Comparison of ENCODE assay signal across 8 cellular contexts in genomic region chr2:231900486-231900942, GRCh38. TPM values are rescaled to one million over a fixed set of nuclear protein-coding genes. Genes with fewer than 3 reads are reported as not detected.
DNase-seq lines count a peak whose midpoint lies in the region; ATAC-seq and TF ChIP-seq lines count a peak whose summit lies in the region.

No MANE protein-coding gene starts in this region.

- DNase-seq in BJ (ENCODE audit: low read depth) (no peak), SK-MEL-5 (ENCODE audit: low read depth, low spot score) (peak; percentile 81), left ventricle myocardium inferior (peak; percentile 76), renal cortical epithelial cell (ENCODE audit: low read depth) (peak; percentile 40), NCI-H2171 treated with DMSO at 0.1 percent for 48 hours (lab: John Stamatoyannopoulos, UW) (no peak)
- DNase-seq in activated naive CD4-positive, alpha-beta T cell treated with anti-CD3 and anti-CD28 coated beads, Interleukin-2, amount 50 U/mL, for 72 hours (ENCODE audit: low spot score in 2 of 2) = peak; percentile 68 to 81

- H3K4me3 ChIP-seq in BJ (ENCODE audit: low read depth, low read length) (no peak overlapping the region), HEK293 (ENCODE audit: low read depth, low read length) (no peak overlapping the region), left ventricle myocardium inferior (no peak overlapping the region)

- H3K36me3 ChIP-seq in BJ (ENCODE audit: control insufficient read depth, insufficient read depth, low read length) (no peaks in the 10 kb centered on the region), HEK293 (ENCODE audit: control insufficient read depth in 2 of 2, insufficient read depth in 1 of 2, low read length in 2 of 2) (no peaks in the 10 kb centered on the region), left ventricle myocardium inferior (no peaks in the 10 kb centered on the region)

- TF ChIP-seq CTCF in BJ (IDR thresholded peaks at IDR 0.05; ENCODE audit: insufficient read depth, low read depth, low read length) (peak; percentile 95), HEK293 (tag by site-specific recombination; IDR thresholded peaks at IDR 0.05) (peak; percentile 54; the same call in 1 of the 2 replicates), left ventricle myocardium inferior (IDR thresholded peaks at IDR 0.05; ENCODE audit: borderline replicate concordance) (peak; percentile 81)

- no peaks in the 10 kb centered on the region for H3K9me3 ChIP-seq in HEK293 (ENCODE audit: control insufficient read depth, insufficient read depth, low read depth, low read length)
- no peaks in the 10 kb centered on the region for H3K9me3 ChIP-seq in left ventricle myocardium inferior (replicated peaks)

- CTCF ChIA-PET in BJ (lab: Yijun Ruan, JAX) (interaction anchor here (0.6 to 3.5 kb wide), 39 partner anchors 8 to 623 kb away, joined by 3 to 21 read pairs (median 5); partner anchors contain the start of gene PDE6D), HEK293 (lab: Yijun Ruan, JAX) (interaction anchor here (0.6 to 6.2 kb wide), 64 partner anchors 9 to 797 kb away, joined by 3 to 67 read pairs (median 4); no protein-coding TSS in a partner anchor)

- H3K36me3 Mint-ChIP-seq in activated naive CD4-positive, alpha-beta T cell treated with anti-CD3 and anti-CD28 coated beads, Interleukin-2, amount 50 U/mL, for 72 hours = no peaks in the 10 kb centered on the region

- in situ Hi-C loops in SK-MEL-5 (cut with HindIII; ENCODE audit: low pct_unique_long_range_greater_than_20kb, low sequenced_read_pairs) = no loop called here

- ATAC-seq in activated naive CD4-positive, alpha-beta T cell treated with anti-CD3 and anti-CD28 coated beads, Interleukin-2, amount 50 U/mL, for 72 hours = peak; percentile 73 to 84
- ATAC-seq in HG03108 (IDR thresholded peaks at IDR 0.05; ENCODE audit: unreplicated experiment) = no peak

- intact Hi-C loops in left ventricle myocardium inferior (cut with micrococcal nuclease) = loop anchor here (10.0 kb wide), 1 partner anchor 534 kb away; no protein-coding TSS in a partner anchor

- no peak overlapping the region for H3K27ac ChIP-seq in HEK293 (ENCODE audit: extremely low read depth, low read depth, low read length)
- H3K27ac ChIP-seq in left ventricle myocardium inferior (replicated peaks) = no peak overlapping the region

- no peaks in the 10 kb centered on the region for H3K9me3 Mint-ChIP-seq in activated naive CD4-positive, alpha-beta T cell treated with anti-CD3 and anti-CD28 coated beads, Interleukin-2, amount 50 U/mL, for 72 hours

- no peak overlapping the region for H3K27ac Mint-ChIP-seq in activated naive CD4-positive, alpha-beta T cell treated with anti-CD3 and anti-CD28 coated beads, Interleukin-2, amount 50 U/mL, for 72 hours

- peaks cover 5% of the 10 kb centered on the region for H3K27me3 ChIP-seq in BJ (ENCODE audit: control insufficient read depth, insufficient read depth, low read length)
- peaks cover 27% of the 10 kb centered on the region for H3K27me3 ChIP-seq in left ventricle myocardium inferior (ENCODE audit: low read depth)

- POLR2A ChIA-PET in BJ (lab: Charles Lee) (no interaction called here), HEK293 (lab: Yijun Ruan, JAX) (interaction anchor here (0.9 kb wide), 1 partner anchor 11 kb away, joined by 3 read pairs; no protein-coding TSS in a partner anchor)

- H3K4me1 ChIP-seq in HEK293 (ENCODE audit: control insufficient read depth, insufficient read depth, low read length) = no peaks in the 10 kb centered on the region
- no peaks in the 10 kb centered on the region for H3K4me1 ChIP-seq in left ventricle myocardium inferior

TF ChIP-seq in HEK293, 187 proteins besides CTCF, POLR2A, EP300 and RAD21:
- TF ChIP-seq ZBTB48 (tag by site-specific recombination; IDR thresholded peaks at IDR 0.05) (peak; percentile 53), BCL11B (tag by site-specific recombination; IDR thresholded peaks at IDR 0.05; ENCODE audit: low read depth) (peak; percentile 21; the same call in 1 of the 2 replicates), ZNF600 (tag by site-specific recombination; IDR thresholded peaks at IDR 0.05) (no peak), SP7 (tag by site-specific recombination; IDR thresholded peaks at IDR 0.05) (0 out of 2 replicates have a peak, but pooled peaks have one; percentile 35), ZNF654 (tag by site-specific recombination; IDR thresholded peaks at IDR 0.05; ENCODE audit: low read depth) (peak; percentile 22; the same call in 1 of the 2 replicates), ZNF341 (tag by site-specific recombination; IDR thresholded peaks at IDR 0.05; ENCODE audit: low read depth) (no peak), OSR2 (tag by site-specific recombination; IDR thresholded peaks at IDR 0.05) (0 out of 2 replicates have a peak, but pooled peaks have one; percentile 23), ZNF843 (tag by site-specific recombination; IDR thresholded peaks at IDR 0.05) (no peak), ZNF266 (tag by site-specific recombination; IDR thresholded peaks at IDR 0.05; ENCODE audit: low read depth) (no peak), MEIS1 (CRISPR knock-in tag; IDR thresholded peaks at IDR 0.05; ENCODE audit: borderline replicate concordance) (no peak), ZBTB17 (tag by site-specific recombination; IDR thresholded peaks at IDR 0.05) (no peak), PATZ1 (tag by site-specific recombination; IDR thresholded peaks at IDR 0.05) (no peak), ZNF2 (tag by site-specific recombination; IDR thresholded peaks at IDR 0.05) (peak; percentile 51), ZNF157 (tag by site-specific recombination; IDR thresholded peaks at IDR 0.05) (no peak), ZNF521 (tag by site-specific recombination; IDR thresholded peaks at IDR 0.05) (no peak), ZSCAN30 (tag by site-specific recombination; IDR thresholded peaks at IDR 0.05) (peak; percentile 66; the same call in 1 of the 2 replicates)

RNA-seq across cellular contexts. Expression of gene NPPC, which starts 25.7 kb away (rescaled TPM):
- polyA plus RNA-seq in BJ (2011; rRNA removed) = not detected in 2 replicates
- polyA minus RNA-seq in BJ (2011; rRNA and poly(A)+ RNA removed) = not detected in 2 replicates
- total RNA-seq in SK-MEL-5 (2014; rRNA removed; shearing (Covaris generic)) = 2.1 and 2.4 TPM in 2 replicates
- polyA plus RNA-seq in SK-MEL-5 (2015; cell fraction: cytosol; rRNA removed) = 19.2 and 22.0 TPM in 2 replicates
- polyA plus RNA-seq in SK-MEL-5 (2015; cell fraction: nucleus; rRNA removed) = 8.1 and 9.8 TPM in 2 replicates
- total RNA-seq in activated naive CD4-positive, alpha-beta T cell treated with anti-CD3 and anti-CD28 coated beads, Interleukin-2, amount 50 U/mL, for 72 hours = under 1 TPM in 1 of 2 donors, not detected in 1; 0.41 TPM
- total RNA-seq in left ventricle myocardium inferior = 3.0 TPM
- total RNA-seq in renal cortical epithelial cell = 0.40 TPM in 1 of 2 replicates, not detected in the other

Comparison
In these comparisons a context has a peak if more than half of its experiments do, and no peak if none do; other contexts are left out.
1. DNase-seq: peak in SK-MEL-5 (single experiment), activated naive CD4-positive, alpha-beta T cell treated with anti-CD3 and anti-CD28 coated beads, Interleukin-2, amount 50 U/mL, for 72 hours (2 of 2), left ventricle myocardium inferior (single experiment) and renal cortical epithelial cell (single experiment); none in BJ (single experiment) and NCI-H2171 treated with DMSO at 0.1 percent for 48 hours (single experiment).
2. Peak in every context shown above with its lines, with median percentiles within 50 percentile points of each other: CTCF ChIP-seq.